25 cellular contexts compared by ENCODE assay signal in the genomic region with DNA sequence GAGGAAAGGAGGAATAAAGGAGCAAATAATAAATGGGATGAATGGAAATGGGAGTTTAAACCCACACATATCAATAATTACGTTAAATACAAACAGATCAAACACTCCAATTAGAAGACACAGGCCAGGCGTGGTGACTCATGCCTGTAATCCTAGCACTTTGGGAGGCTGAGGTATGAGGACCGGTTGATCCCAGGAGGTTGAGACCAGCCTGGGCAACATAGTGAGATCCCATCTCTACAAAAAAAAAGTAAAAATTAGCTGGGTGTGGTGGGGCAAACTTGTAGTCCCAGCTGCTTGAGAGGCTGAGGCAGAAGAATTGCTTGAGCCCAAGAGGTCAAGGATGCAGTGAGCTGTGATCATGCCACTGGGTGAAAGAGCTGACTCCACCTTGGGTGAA. TPM values are rescaled to one million over a fixed set of nuclear protein-coding genes. Genes with fewer than 3 reads are reported as not detected.
"Had no signal": no experiment of that assay in that cellular context is flagged by ENCODE, and none has a peak within 500 bp of the region (broad histone marks: within the 10 kb centered on the region; RNA-seq: fewer than 3 reads in every experiment).

No MANE protein-coding gene starts in this region.

- H3K4me3 ChIP-seq: SJSA1, SK-N-MC had no signal

- H3K27ac ChIP-seq: HL-60, KMS-11, SJSA1, SK-N-MC had no signal

- H3K9ac ChIP-seq: KMS-11 had no signal

- H3K27me3 ChIP-seq: SJSA1 had no signal

- H3K36me3 ChIP-seq: SJSA1 had no signal

- H3K4me2 ChIP-seq: KMS-11 had no signal

- FAIRE-seq: RCC 7860 had no signal

- DNase-seq: IMR-90, Kasumi-1, MM.1S, NCI-H1092 treated with DMSO at 0.1 percent for 48 hours, NCI-H1436, NCI-H187, NCI-H2029, NCI-H2081 treated with DMSO at 0.1 percent for 48 hours, NCI-H2171, NCI-H226, NCI-H446, NCI-H510A, NCI-H524 treated with DMSO at 0.1 percent for 48 hours, NCI-H69, NCI-H774, Right ventricle myocardium superior, RPMI8226, SIG-M5 had no signal

- H3K9me3 ChIP-seq: SJSA1 had no signal

RNA-seq across cellular contexts. Expression of a gene that starts 3.7 kb away (rescaled TPM):
- total RNA-seq: IMR-90, M059J, SJSA1 had no signal
- polyA plus RNA-seq: IMR-90 had no signal

RNA-seq across cellular contexts. Expression of a gene that starts 54.5 kb away (rescaled TPM):
- total RNA-seq: HT-29, IMR-90, M059J, SJSA1 had no signal
- polyA plus RNA-seq: IMR-90 had no signal
